ENCODE assay signal across 6 cellular contexts in genomic region chr1:273772-274171, GRCh38.
DNase-seq lines count a peak whose midpoint lies in the region; ATAC-seq, FAIRE-seq and TF ChIP-seq lines count a peak whose summit lies in the region.
"Not testable (repeated sequence)": the region's sequence is repeated elsewhere in the genome, so short reads cannot be mapped to it uniquely, and the experiment has no call there.

No MANE protein-coding gene starts in this region.

- H3K9ac ChIP-seq in HepG2 (ENCODE audit: insufficient read depth, low read depth, low read length) = not testable (repeated sequence)

- TF ChIP-seq CTCF in A549 (IDR thresholded peaks at IDR 0.05); NB4 (IDR thresholded peaks at IDR 0.05; ENCODE audit: low read depth, low read length); HepG2 (CRISPR knock-in tag; IDR thresholded peaks at IDR 0.05): not testable (repeated sequence)

- not testable (repeated sequence) for H3K4me3 ChIP-seq in A549; HepG2 (replicated peaks in 1 of 3; ENCODE audit: insufficient read depth in 1 of 3, low read depth in 2 of 3, low read length in 3 of 3)
- peak overlapping the region; percentile 64 for H3K4me3 ChIP-seq in NB4 (ENCODE audit: low read depth, low read length)

- intact Hi-C loops in HepG2 (cut with micrococcal nuclease; ENCODE audit: unreplicated experiment) = not testable (repeated sequence)

- DNase-seq in A549 (ENCODE audit: low read depth in 1 of 2, low spot score in 1 of 2); NB4 (ENCODE audit: low read depth); HepG2 (ENCODE audit: low spot score): not testable (repeated sequence)
- DNase-seq in CD1c-positive myeloid dendritic cell (ENCODE audit: extremely low spot score) (peak; percentile 0), fibroblast of peridontal ligament (ENCODE audit: extremely low read depth) (peak; percentile 0), superior temporal gyrus (ENCODE audit: extremely low spot score) (peak; percentile 0)

- H3K4me2 ChIP-seq in A549; HepG2 (ENCODE audit: low read depth, low read length): not testable (repeated sequence)

- CTCF ChIA-PET in A549 (lab: Yijun Ruan, JAX); HepG2 (lab: Yijun Ruan, JAX; ENCODE audit: low intra/inter-chr PET ratio, low total read pairs): not testable (repeated sequence)

- not testable (repeated sequence) for H2AFZ ChIP-seq in HepG2 (ENCODE audit: low read length)

- H3K9me3 ChIP-seq in A549; HepG2 (ENCODE audit: low read length): not testable (repeated sequence)

- WGBS in A549 (ENCODE audit: missing lambda C conversion rate) = 91% methylated on average over 2 of the region's 2 CpGs
- 89% methylated on average over 2 of the region's 2 CpGs for WGBS in HepG2 (ENCODE audit: low lambda C conversion rate)

- not testable (repeated sequence) for H3K27ac ChIP-seq in A549; HepG2 (ENCODE audit: extremely low read length, insufficient read depth, low read length)

- not testable (repeated sequence) for H3K36me3 ChIP-seq in HepG2 (replicated peaks in 1 of 2; ENCODE audit: control insufficient read depth in 1 of 2, insufficient read depth in 2 of 2, low read length in 2 of 2)

- BruUV-seq in HepG2 (replicated peaks; lab: Mats Ljungman, UMichigan) = not testable (repeated sequence)

- FAIRE-seq in A549 (lab: Jason Lieb, UNC); HepG2 (lab: Jason Lieb, UNC): not testable (repeated sequence)

- ATAC-seq in A549, HepG2: not testable (repeated sequence)

- POLR2A ChIA-PET in A549 (lab: Yijun Ruan, JAX); HepG2 (lab: Yijun Ruan, JAX): not testable (repeated sequence)

- H3K79me2 ChIP-seq in HepG2 (ENCODE audit: insufficient read depth, low read length) = not testable (repeated sequence)

- not testable (repeated sequence) for H3K4me1 ChIP-seq in A549; HepG2 (ENCODE audit: insufficient read depth, low read length)

- H4K20me1 ChIP-seq in HepG2 (ENCODE audit: insufficient read depth, low read length) = not testable (repeated sequence)

- not testable (repeated sequence) for TF ChIP-seq RAD21 in A549 (conservative IDR thresholded peaks at IDR 0.05 in 1 of 2, IDR thresholded peaks at IDR 0.05 in 1 of 2); HepG2 (CRISPR knock-in tag; IDR thresholded peaks at IDR 0.05)

- in situ Hi-C loops in HepG2 (cut with HindIII; ENCODE audit: extremely low pct_ligation_motif_present, low pct_unique_long_range_greater_than_20kb) = not testable (repeated sequence)

- H3K27me3 ChIP-seq in HepG2 (ENCODE audit: control insufficient read depth in 1 of 2, insufficient read depth in 2 of 2, low read length in 2 of 2) = not testable (repeated sequence)

- TF ChIP-seq EP300 in A549 (IDR thresholded peaks at IDR 0.05); HepG2 (IDR thresholded peaks at IDR 0.05; ENCODE audit: low read depth in 2 of 2, low read length in 2 of 2); HepG2 (CRISPR knock-in tag; IDR thresholded peaks at IDR 0.05; ENCODE audit: borderline replicate concordance): not testable (repeated sequence)

- TF ChIP-seq POLR2A in A549 (IDR thresholded peaks at IDR 0.05; ENCODE audit: low read length); NB4 (IDR thresholded peaks at IDR 0.05; ENCODE audit: extremely low read depth, insufficient read length); HepG2 (IDR thresholded peaks at IDR 0.05; ENCODE audit: insufficient read depth in 1 of 2, low read depth in 2 of 2, low read length in 2 of 2): not testable (repeated sequence)

TF ChIP-seq in A549, 52 proteins besides CTCF, POLR2A, EP300 and RAD21:
- peak; percentile 60 for TF ChIP-seq MAFK (IDR thresholded peaks at IDR 0.05; ENCODE audit: partially characterized antibody)

TF ChIP-seq in HepG2, 621 proteins besides CTCF, POLR2A, EP300 and RAD21:
- TF ChIP-seq MAFK (conservative IDR thresholded peaks at IDR 0.05 in 1 of 2, IDR thresholded peaks at IDR 0.05 in 1 of 2; ENCODE audit: low read length in 2 of 2) (peak; percentile 52 to 69), MAFF (IDR thresholded peaks at IDR 0.05; ENCODE audit: low read depth, low read length) (peak; percentile 51; the same call in 1 of the 2 replicates)
